8 cellular contexts compared by ENCODE assay signal in the genomic region with DNA sequence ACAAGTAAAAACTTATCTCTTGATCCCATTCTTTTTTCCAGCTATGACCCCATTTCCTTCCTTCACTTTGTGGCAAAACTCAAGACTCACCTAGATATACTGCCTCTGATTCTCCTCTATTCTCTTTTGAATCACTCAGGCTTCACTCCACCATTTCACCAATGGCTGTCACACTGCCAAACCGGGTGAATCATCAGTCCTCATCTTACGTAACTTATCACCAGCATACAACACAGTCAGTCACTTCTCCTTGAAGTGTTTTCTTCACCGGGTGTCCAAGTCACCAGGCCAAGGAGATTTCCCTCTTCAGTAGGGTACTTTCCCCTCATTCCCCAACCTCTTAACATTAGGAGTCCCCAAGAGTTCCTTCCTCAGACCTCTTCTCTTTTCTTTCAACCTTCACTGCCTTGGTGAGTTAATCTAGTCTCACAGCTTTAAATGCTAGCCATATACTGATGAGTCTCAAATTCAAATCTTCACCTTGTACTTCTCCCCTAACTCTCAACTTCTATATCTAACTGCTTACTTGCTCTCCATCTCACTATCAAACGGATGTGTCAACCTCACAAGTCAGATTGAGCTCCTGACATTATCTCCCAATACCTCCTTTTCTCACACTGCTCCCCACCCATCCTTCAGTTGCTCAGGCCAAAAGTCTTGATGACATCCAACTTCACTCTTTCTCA. TPM values are rescaled to one million over a fixed set of nuclear protein-coding genes. Genes with fewer than 3 reads are reported as not detected.
A peak's percentile ranks its signal among the peaks of the same experiment; 100 is the strongest.
DNase-seq lines count a peak whose midpoint lies in the region; ATAC-seq and TF ChIP-seq lines count a peak whose summit lies in the region.

No MANE protein-coding gene starts in this region.

- TF ChIP-seq CTCF in omental fat pad (IDR thresholded peaks at IDR 0.05) = no peak

- peak; percentile 91 for DNase-seq in AG08395 (ENCODE audit: low spot score)
- peak; percentile 81 for DNase-seq in LHCN-M2 (ENCODE audit: low read depth)
- peak; percentile 74 to 95 for DNase-seq in dermis microvascular lymphatic vessel endothelial cell (ENCODE audit: low read depth in 2 of 2)
- DNase-seq in omental fat pad (ENCODE audit: low spot score) = peak; percentile 95
- DNase-seq in activated effector memory CD4-positive, alpha-beta T cell treated with Interleukin-2 at 50 U/mL for 16 hours = no peak

- ATAC-seq in omental fat pad (ENCODE audit: low FRiP score) (peak; percentile 83), GM21367 (IDR thresholded peaks at IDR 0.05; ENCODE audit: unreplicated experiment) (no peak), HG02981 (IDR thresholded peaks at IDR 0.05; ENCODE audit: unreplicated experiment) (no peak), HG03196 (IDR thresholded peaks at IDR 0.05; ENCODE audit: unreplicated experiment) (no peak)

RNA-seq across cellular contexts. Expression of gene TMEM242, which starts 6.0 kb away (rescaled TPM):
- total RNA-seq in LHCN-M2 (2014; rRNA removed) (4.7 and 5.5 TPM in 2 replicates), dermis microvascular lymphatic vessel endothelial cell (4.7 and 5.3 TPM in 2 replicates), omental fat pad (10 to 100 TPM in 1 of 4 donors, 1 to 10 TPM in 3; 3.5 to 13.6 (median 5.2) TPM)
- polyA plus RNA-seq in LHCN-M2 (2012) = 4.4 TPM
